In the genomic region with DNA sequence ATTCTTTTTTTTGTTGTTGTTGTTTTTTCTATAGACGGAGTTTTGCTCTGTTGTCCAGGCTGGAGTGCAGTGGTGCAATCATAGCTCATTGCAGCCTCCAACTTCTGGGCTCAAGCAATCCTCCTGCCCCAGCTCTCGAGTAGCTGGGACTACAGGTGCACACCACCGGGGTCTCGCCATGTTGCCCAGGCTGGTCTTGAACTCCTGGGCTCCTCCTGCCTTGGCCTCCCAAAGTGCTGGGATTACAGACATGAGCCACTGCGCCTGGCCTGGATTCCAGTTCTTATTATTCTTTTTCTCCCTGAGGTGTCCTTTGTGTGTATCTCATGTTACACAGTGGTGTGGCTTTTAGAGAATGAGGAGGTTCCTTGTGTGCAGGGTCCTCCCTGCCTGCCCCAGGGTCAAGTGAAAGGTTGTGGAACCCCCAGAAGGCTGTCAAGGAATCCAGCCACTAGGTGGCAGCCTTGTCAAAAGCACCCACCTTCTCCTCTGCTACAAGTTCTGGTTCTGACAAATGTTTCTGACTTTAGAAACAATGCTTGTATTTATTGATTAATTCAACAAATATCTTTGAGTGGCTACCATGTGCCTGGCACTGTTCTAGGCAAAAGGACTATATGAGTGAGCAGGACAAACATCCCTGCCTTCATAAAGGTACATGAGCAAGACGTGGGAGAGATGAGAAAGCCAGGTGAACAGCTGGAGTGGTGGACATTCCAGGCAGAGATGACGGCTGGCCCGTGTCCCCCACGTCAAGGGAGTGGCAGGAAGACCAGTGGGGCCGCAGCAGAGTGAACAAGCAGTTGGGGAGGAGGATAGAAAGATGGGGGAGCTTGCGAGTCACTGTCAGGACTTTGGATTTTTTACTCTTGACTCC, we compare ENCODE assay signal across 8 cellular contexts.
DNase-seq lines count a peak whose midpoint lies in the region; ATAC-seq and TF ChIP-seq lines count a peak whose summit lies in the region.

No MANE protein-coding gene starts in this region.

- no peak overlapping the region for H3K27ac Mint-ChIP-seq in activated naive CD4-positive, alpha-beta T cell treated with anti-CD3 and anti-CD28 coated beads, Interleukin-2, amount 50 U/mL, for 72 hours

- H3K9me3 ChIP-seq in transverse colon = no peaks in the 10 kb centered on the region

- no peaks in the 10 kb centered on the region for H3K9me3 Mint-ChIP-seq in activated naive CD4-positive, alpha-beta T cell treated with anti-CD3 and anti-CD28 coated beads, Interleukin-2, amount 50 U/mL, for 72 hours

- 42 to 73% methylated on average over 3 to 11 of the region's 11 CpGs for WGBS in transverse colon (ENCODE audit: low coverage in 1 of 2), 2 donors

- no peaks in the 10 kb centered on the region for H3K27me3 ChIP-seq in transverse colon

- H3K36me3 Mint-ChIP-seq in activated naive CD4-positive, alpha-beta T cell treated with anti-CD3 and anti-CD28 coated beads, Interleukin-2, amount 50 U/mL, for 72 hours = no peaks in the 10 kb centered on the region

- no peaks in the 10 kb centered on the region for H3K36me3 ChIP-seq in transverse colon

- no peak for TF ChIP-seq POLR2A in transverse colon (IDR thresholded peaks at IDR 0.05)

- peak; percentile 65 for DNase-seq in COLO829 (ENCODE audit: low spot score)
- DNase-seq in HuH-7.5 (ENCODE audit: low spot score) = peak; percentile 47
- DNase-seq in activated naive CD4-positive, alpha-beta T cell treated with anti-CD3 and anti-CD28 coated beads, Interleukin-2, amount 50 U/mL, for 72 hours (ENCODE audit: low spot score in 2 of 2) = peak; percentile 60 to 69
- peak; percentile 72 for DNase-seq in glomerular visceral epithelial cell (ENCODE audit: extremely low spot score)
- DNase-seq in pons (ENCODE audit: low spot score) = peak; percentile 94
- DNase-seq in transverse colon = peak; percentile 68

- no peak overlapping the region for H3K27ac ChIP-seq in transverse colon

- no peak overlapping the region for H3K4me3 ChIP-seq in transverse colon

- intact Hi-C loops in transverse colon (cut with DNase I; ENCODE audit: low total_unique reads) = loop anchor here (2.0 to 10.0 kb wide), 2 partner anchors 103 to 193 kb away; no protein-coding TSS in a partner anchor

- in situ Hi-C loops in transverse colon (cut with MboI; ENCODE audit: low pct_ligation_motif_present in 1 of 4, low pct_unique_long_range_greater_than_20kb in 1 of 4, low sequenced_read_pairs in 3 of 4) = loop anchor here in 3 of 4 donors (10.0 to 25.0 kb wide), 3 partner anchors 103 to 193 kb away; no protein-coding TSS in a partner anchor

- peak; percentile 84 to 87 (median 84) for TF ChIP-seq CTCF in transverse colon (IDR thresholded peaks at IDR 0.05)

- no peak for TF ChIP-seq EP300 in transverse colon (IDR thresholded peaks at IDR 0.05; ENCODE audit: low read depth)

- H3K4me1 ChIP-seq in transverse colon = peaks cover 0 to 10% (median 7%) of the 10 kb centered on the region in 4 donors

- ATAC-seq in SK-N-SH treated with all-trans-retinoic acid at 6 μM for 48 hours (peak; percentile 86), HG03159 (IDR thresholded peaks at IDR 0.05; ENCODE audit: unreplicated experiment) (no peak)
- ATAC-seq in activated naive CD4-positive, alpha-beta T cell treated with anti-CD3 and anti-CD28 coated beads, Interleukin-2, amount 50 U/mL, for 72 hours = peak; percentile 75 to 76

TF ChIP-seq in SK-N-SH treated with all-trans-retinoic acid at 6 μM for 48 hours, 23 proteins besides CTCF, POLR2A, EP300 and RAD21:
- TF ChIP-seq BACH2 (CRISPR knock-in tag; IDR thresholded peaks at IDR 0.05; ENCODE audit: borderline replicate concordance) (no peak), ZNF565 (CRISPR knock-in tag; conservative IDR thresholded peaks at IDR 0.05; ENCODE audit: low read depth) (no peak), ISL1 (CRISPR knock-in tag; IDR thresholded peaks at IDR 0.05) (no peak), SNAI2 (CRISPR knock-in tag; IDR thresholded peaks at IDR 0.05) (no peak), GLIS3 (CRISPR knock-in tag; IDR thresholded peaks at IDR 0.05) (no peak)
- TF ChIP-seq, protein P1, sequence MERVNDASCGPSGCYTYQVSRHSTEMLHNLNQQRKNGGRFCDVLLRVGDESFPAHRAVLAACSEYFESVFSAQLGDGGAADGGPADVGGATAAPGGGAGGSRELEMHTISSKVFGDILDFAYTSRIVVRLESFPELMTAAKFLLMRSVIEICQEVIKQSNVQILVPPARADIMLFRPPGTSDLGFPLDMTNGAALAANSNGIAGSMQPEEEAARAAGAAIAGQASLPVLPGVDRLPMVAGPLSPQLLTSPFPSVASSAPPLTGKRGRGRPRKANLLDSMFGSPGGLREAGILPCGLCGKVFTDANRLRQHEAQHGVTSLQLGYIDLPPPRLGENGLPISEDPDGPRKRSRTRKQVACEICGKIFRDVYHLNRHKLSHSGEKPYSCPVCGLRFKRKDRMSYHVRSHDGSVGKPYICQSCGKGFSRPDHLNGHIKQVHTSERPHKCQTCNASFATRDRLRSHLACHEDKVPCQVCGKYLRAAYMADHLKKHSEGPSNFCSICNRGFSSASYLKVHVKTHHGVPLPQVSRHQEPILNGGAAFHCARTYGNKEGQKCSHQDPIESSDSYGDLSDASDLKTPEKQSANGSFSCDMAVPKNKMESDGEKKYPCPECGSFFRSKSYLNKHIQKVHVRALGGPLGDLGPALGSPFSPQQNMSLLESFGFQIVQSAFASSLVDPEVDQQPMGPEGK (CRISPR knock-in tag; IDR thresholded peaks at IDR 0.05; ENCODE audit: borderline replicate concordance) = no peak
- TF ChIP-seq, protein P2, sequence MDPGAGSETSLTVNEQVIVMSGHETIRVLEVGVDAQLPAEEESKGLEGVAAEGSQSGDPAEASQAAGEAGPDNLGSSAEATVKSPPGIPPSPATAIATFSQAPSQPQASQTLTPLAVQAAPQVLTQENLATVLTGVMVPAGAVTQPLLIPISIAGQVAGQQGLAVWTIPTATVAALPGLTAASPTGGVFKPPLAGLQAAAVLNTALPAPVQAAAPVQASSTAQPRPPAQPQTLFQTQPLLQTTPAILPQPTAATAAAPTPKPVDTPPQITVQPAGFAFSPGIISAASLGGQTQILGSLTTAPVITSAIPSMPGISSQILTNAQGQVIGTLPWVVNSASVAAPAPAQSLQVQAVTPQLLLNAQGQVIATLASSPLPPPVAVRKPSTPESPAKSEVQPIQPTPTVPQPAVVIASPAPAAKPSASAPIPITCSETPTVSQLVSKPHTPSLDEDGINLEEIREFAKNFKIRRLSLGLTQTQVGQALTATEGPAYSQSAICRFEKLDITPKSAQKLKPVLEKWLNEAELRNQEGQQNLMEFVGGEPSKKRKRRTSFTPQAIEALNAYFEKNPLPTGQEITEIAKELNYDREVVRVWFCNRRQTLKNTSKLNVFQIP (CRISPR knock-in tag; IDR thresholded peaks at IDR 0.05; ENCODE audit: borderline replicate concordance, low read depth) = no peak
- TF ChIP-seq, protein P3, sequence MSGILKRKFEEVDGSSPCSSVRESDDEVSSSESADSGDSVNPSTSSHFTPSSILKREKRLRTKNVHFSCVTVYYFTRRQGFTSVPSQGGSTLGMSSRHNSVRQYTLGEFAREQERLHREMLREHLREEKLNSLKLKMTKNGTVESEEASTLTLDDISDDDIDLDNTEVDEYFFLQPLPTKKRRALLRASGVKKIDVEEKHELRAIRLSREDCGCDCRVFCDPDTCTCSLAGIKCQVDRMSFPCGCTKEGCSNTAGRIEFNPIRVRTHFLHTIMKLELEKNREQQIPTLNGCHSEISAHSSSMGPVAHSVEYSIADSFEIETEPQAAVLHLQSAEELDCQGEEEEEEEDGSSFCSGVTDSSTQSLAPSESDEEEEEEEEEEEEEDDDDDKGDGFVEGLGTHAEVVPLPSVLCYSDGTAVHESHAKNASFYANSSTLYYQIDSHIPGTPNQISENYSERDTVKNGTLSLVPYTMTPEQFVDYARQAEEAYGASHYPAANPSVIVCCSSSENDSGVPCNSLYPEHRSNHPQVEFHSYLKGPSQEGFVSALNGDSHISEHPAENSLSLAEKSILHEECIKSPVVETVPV (CRISPR knock-in tag; IDR thresholded peaks at IDR 0.05) = no peak
TF ChIP-seq in SK-N-SH treated with all-trans-retinoic acid at 6 μM for 48 hours: peak in this region for 0.
